Comparison of ENCODE assay signal across 22 cellular contexts in genomic region chr2:235924675-235925063, GRCh38.
"Had no signal": no experiment of that assay in that cellular context is flagged by ENCODE, and none has a peak within 500 bp of the region (broad histone marks: within the 10 kb centered on the region; RNA-seq: fewer than 3 reads in every experiment).

No MANE protein-coding gene starts in this region.

- H3K27ac ChIP-seq: hepatocyte, left ventricle myocardium inferior, lower lobe of right lung, pancreas, tibial artery, upper lobe of left lung, uterus had no signal

- H3K79me2 ChIP-seq: hepatocyte had no signal

- H3K4me1 Mint-ChIP-seq: memory B cell, naive B cell, nephron had no signal

- H3K4me3 Mint-ChIP-seq: memory B cell, naive B cell, nephron had no signal

- DNase-seq: dermis blood vessel endothelial cell; erythroblast; foreskin melanocyte; head of caudate nucleus; kidney; left cardiac atrium; left ventricle myocardium inferior; lower lobe of right lung; naive B cell; occipital lobe; right cardiac atrium; stimulated activated CD4-positive, alpha-beta T cell treated with anti-CD3 and anti-CD28 coated beads, Interleukin-2, amount 100 ng/mL, for 48 hours; stimulated activated naive CD8-positive, alpha-beta T cell treated with anti-CD3 and anti-CD28 coated beads, Interleukin-15, Interleukin-2, amounts not matched to agents 100 U/mL and 50 U/mL, for 24 hours; tibial artery; upper lobe of left lung; uterus had no signal

- H3K36me3 ChIP-seq: pancreas, uterus had no signal

- H3K36me3 Mint-ChIP-seq: memory B cell, naive B cell had no signal

- H3K4me1 ChIP-seq: left ventricle myocardium inferior, lower lobe of right lung, pancreas, tibial artery, upper lobe of left lung, uterus had no signal

- H2AFZ ChIP-seq: hepatocyte had no signal

- H3K27me3 Mint-ChIP-seq: progenitor cell of endocrine pancreas had no signal

- ATAC-seq: left cardiac atrium; lower lobe of right lung; pancreas; right cardiac atrium; stimulated activated naive CD8-positive, alpha-beta T cell treated with anti-CD3 and anti-CD28 coated beads, Interleukin-15, Interleukin-2, amounts not matched to agents 100 U/mL and 50 U/mL, for 24 hours had no signal

- H3K27ac Mint-ChIP-seq: memory B cell, naive B cell, nephron, progenitor cell of endocrine pancreas had no signal

- H3K4me3 ChIP-seq: hepatocyte, left ventricle myocardium inferior, lower lobe of right lung, pancreas, smooth muscle cell, tibial artery, upper lobe of left lung, uterus had no signal

- H3K27me3 ChIP-seq: hepatocyte, pancreas, tibial artery, upper lobe of left lung, uterus had no signal

- H3K4me2 ChIP-seq: hepatocyte, smooth muscle cell had no signal

- H3K9me3 ChIP-seq: left ventricle myocardium inferior, lower lobe of right lung, pancreas, tibial artery, upper lobe of left lung, uterus had no signal
